6 cellular contexts compared by ENCODE assay signal in genomic region chr4:75990129-75990528, GRCh38. TPM values are rescaled to one million over a fixed set of nuclear protein-coding genes. Genes with fewer than 3 reads are reported as not detected.
DNase-seq lines count a peak whose midpoint lies in the region; TF ChIP-seq lines count a peak whose summit lies in the region.

No MANE protein-coding gene starts in this region.

- no peaks in the 10 kb centered on the region for H3K27me3 ChIP-seq in prostate gland (replicated peaks; ENCODE audit: insufficient read depth)

- TF ChIP-seq CTCF in coronary artery (IDR thresholded peaks at IDR 0.05) (no peak), prostate gland (IDR thresholded peaks at IDR 0.05) (no peak)

- H3K4me1 ChIP-seq in prostate gland (replicated peaks), result peaks cover 11% of the 10 kb centered on the region

- H3K36me3 ChIP-seq in prostate gland, result no peaks in the 10 kb centered on the region

- no peak for TF ChIP-seq POLR2A in prostate gland (IDR thresholded peaks at IDR 0.05)

- H3K27ac ChIP-seq in coronary artery (peak overlapping the region; percentile 57 to 71), prostate gland (peak overlapping the region; percentile 43 to 64)

- no peak for DNase-seq in Jurkat, Clone E6-1 (ENCODE audit: low read depth, low spot score)
- no peak for DNase-seq in coronary artery (ENCODE audit: low spot score)
- DNase-seq in prostate gland (ENCODE audit: low spot score), result no peak
- no peak for DNase-seq in NOMO-1 (lab: John Stamatoyannopoulos, UW; ENCODE audit: unreplicated experiment in 2 of 2)
- DNase-seq in CD1c-positive myeloid dendritic cell (ENCODE audit: extremely low spot score), result no peak
- no peak for DNase-seq in NCI-H1436 treated with DMSO at 0.1 percent for 48 hours (lab: John Stamatoyannopoulos, UW)

- H3K9me3 ChIP-seq in prostate gland, result no peaks in the 10 kb centered on the region

- WGBS in prostate gland, result under 1% methylated on average over 17 of the region's 17 CpGs

- H3K4me3 ChIP-seq in Jurkat, Clone E6-1 (ENCODE audit: low read length), result peak overlapping the region; percentile 92
- H3K4me3 ChIP-seq in coronary artery, result peak overlapping the region; percentile 86
- peak overlapping the region; percentile 59 to 61 for H3K4me3 ChIP-seq in prostate gland

- intact Hi-C loops in prostate gland (cut with DNase I), result loop anchor here (5.0 kb wide), 1 partner anchor 157 kb away; the partner anchor contains the start of gene NUP54

RNA-seq across cellular contexts. Expression of gene SDAD1, which starts 0.6 kb away (rescaled TPM):
- 33.4 TPM for polyA plus RNA-seq in Jurkat, Clone E6-1 (2012; ENCODE audit: insufficient read depth, insufficient read length)
- 10 to 100 TPM; 36.6 to 40.3 TPM for total RNA-seq in prostate gland

RNA-seq across cellular contexts. Expression of gene CXCL9, which starts 17.2 kb away (rescaled TPM):
- not detected for polyA plus RNA-seq in Jurkat, Clone E6-1 (2012; ENCODE audit: insufficient read depth, insufficient read length)
- total RNA-seq in prostate gland, result 1 to 10 TPM in 1 of 2 donors, under 1 TPM in 1; 0.27 to 2.6 TPM

RNA-seq across cellular contexts. Expression of gene CXCL10, which starts 33.2 kb away (rescaled TPM):
- not detected for polyA plus RNA-seq in Jurkat, Clone E6-1 (2012; ENCODE audit: insufficient read depth, insufficient read length)
- total RNA-seq in prostate gland, result under 1 TPM in 1 of 2 donors, not detected in 1; 0.51 TPM

RNA-seq across cellular contexts. Expression of gene CXCL11, which starts 45.7 kb away (rescaled TPM):
- not detected for polyA plus RNA-seq in Jurkat, Clone E6-1 (2012; ENCODE audit: insufficient read depth, insufficient read length)
- under 1 TPM in 1 of 2 donors, not detected in 1; 0.23 TPM for total RNA-seq in prostate gland

RNA-seq across cellular contexts. Expression of gene NAAA, which starts 49.3 kb away (rescaled TPM):
- polyA plus RNA-seq in Jurkat, Clone E6-1 (2012; ENCODE audit: insufficient read depth, insufficient read length), result 33.2 TPM
- total RNA-seq in prostate gland, result 1,000 to 10,000 TPM in 1 of 2 donors, 100 to 1,000 TPM in 1; 174 to 1,058 TPM
